Comparison of ENCODE assay signal across 15 cellular contexts in the genomic region with DNA sequence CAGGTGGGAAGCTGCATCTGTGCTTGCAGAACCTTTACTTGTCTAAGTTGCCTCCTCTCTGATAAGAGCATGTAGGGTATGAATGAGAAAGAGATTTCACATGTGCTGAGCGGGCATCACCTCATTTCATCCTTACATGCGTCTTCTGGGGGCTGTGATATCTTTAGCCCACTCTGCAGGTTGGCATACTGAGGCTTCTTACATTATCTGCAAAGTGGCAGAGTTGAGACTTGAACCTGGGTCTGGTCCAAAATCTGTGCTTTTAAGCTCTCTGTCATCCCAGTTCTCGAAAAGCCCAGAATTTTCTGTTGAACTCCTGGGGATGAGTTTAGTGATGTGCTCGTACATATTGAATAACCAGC. TPM values are rescaled to one million over a fixed set of nuclear protein-coding genes. Genes with fewer than 3 reads are reported as not detected.
DNase-seq lines count a peak whose midpoint lies in the region; ATAC-seq, FAIRE-seq and TF ChIP-seq lines count a peak whose summit lies in the region.
"Had no signal": no experiment of that assay in that cellular context is flagged by ENCODE, and none has a peak within 500 bp of the region (broad histone marks: within the 10 kb centered on the region; RNA-seq: fewer than 3 reads in every experiment).

No MANE protein-coding gene starts in this region.

- H3F3A ChIP-seq in MM.1S (ENCODE audit: insufficient read depth, low read length): no peaks in the 10 kb centered on the region

- no peak for TF ChIP-seq RAD21 in HepG2 (CRISPR knock-in tag; IDR thresholded peaks at IDR 0.05)

- H3K9me3 ChIP-seq in HepG2 (ENCODE audit: low read length) (no peaks in the 10 kb centered on the region), right lobe of liver (no peaks in the 10 kb centered on the region), MM.1S (replicated peaks; ENCODE audit: insufficient read depth, low read length) (no peaks in the 10 kb centered on the region)
- H3K9me3 ChIP-seq in naive thymus-derived CD4-positive, alpha-beta T cell (ENCODE audit: control insufficient read depth in 2 of 3, low read length in 3 of 3): no peaks in the 10 kb centered on the region
- H3K9me3 ChIP-seq: left lung had no signal

- 24% methylated on average over 4 of the region's 4 CpGs for WGBS in HepG2 (ENCODE audit: low lambda C conversion rate)
- 62% methylated on average over 2 of the region's 4 CpGs for WGBS in right lobe of liver (ENCODE audit: insufficient coverage, low coverage, low lambda C conversion rate, missing lambda C conversion rate)
- WGBS in urinary bladder: 83% methylated on average over 4 of the region's 4 CpGs

- peaks cover 42% of the 10 kb centered on the region for H3K79me2 ChIP-seq in HepG2 (ENCODE audit: insufficient read depth, low read length)
- no peaks in the 10 kb centered on the region for H3K79me2 ChIP-seq in MM.1S (ENCODE audit: low read length)

- TF ChIP-seq CTCF in HepG2 (CRISPR knock-in tag; IDR thresholded peaks at IDR 0.05) (no peak), right lobe of liver (IDR thresholded peaks at IDR 0.05) (no peak), MCF 10A (IDR thresholded peaks at IDR 0.05; ENCODE audit: unreplicated experiment) (no peak), MM.1S (IDR thresholded peaks at IDR 0.05; ENCODE audit: low read length) (no peak)

- in situ Hi-C loops in HepG2 (cut with HindIII; ENCODE audit: extremely low pct_ligation_motif_present, low pct_unique_long_range_greater_than_20kb): no loop called here

- no peaks in the 10 kb centered on the region for H3K27me3 Mint-ChIP-seq in MCF 10A (ENCODE audit: insufficient read depth, unreplicated experiment)
- peaks cover 0 to 1% (median 0%) of the 10 kb centered on the region in 5 donors for H3K27me3 Mint-ChIP-seq in naive thymus-derived CD4-positive, alpha-beta T cell
- H3K27me3 Mint-ChIP-seq: activated B cell treated with CpG ODN at 0.5 μM for 24 hours had no signal

- BruUV-seq in HepG2 (replicated peaks; lab: Mats Ljungman, UMichigan) (no TSS peak), MCF 10A (replicated peaks; lab: Mats Ljungman, UMichigan) (no TSS peak)

- H4K20me1 ChIP-seq in HepG2 (ENCODE audit: insufficient read depth, low read length) (peaks cover 24% of the 10 kb centered on the region), MM.1S (ENCODE audit: insufficient read depth, low read length) (no peaks in the 10 kb centered on the region)

- H3K4me1 ChIP-seq in HepG2 (ENCODE audit: insufficient read depth, low read length): peaks cover 79% of the 10 kb centered on the region
- peaks cover 0 to 12% (median 3%) of the 10 kb centered on the region in 4 donors for H3K4me1 ChIP-seq in right lobe of liver
- peaks cover 0 to 5% of the 10 kb centered on the region in 2 donors for H3K4me1 ChIP-seq in naive thymus-derived CD4-positive, alpha-beta T cell (ENCODE audit: control insufficient read depth in 2 of 2, insufficient read depth in 2 of 2, low read length in 2 of 2)
- peaks cover 2% of the 10 kb centered on the region for H3K4me1 ChIP-seq in urinary bladder (ENCODE audit: insufficient read depth)
- H3K4me1 ChIP-seq in MM.1S (ENCODE audit: low read length): peaks cover 6% of the 10 kb centered on the region; the same call in 1 of the 2 replicates

- intact Hi-C loops in HepG2 (cut with micrococcal nuclease; ENCODE audit: unreplicated experiment) (loop anchor here (2.0 kb wide), 3 partner anchors 37 to 189 kb away; no protein-coding TSS in a partner anchor), right lobe of liver (cut with DNase I) (no loop called here), MCF 10A (cut with micrococcal nuclease) (no loop called here)
- intact Hi-C loops in naive thymus-derived CD4-positive, alpha-beta T cell (cut with micrococcal nuclease): no loop called here

- TF ChIP-seq POLR2A in HepG2 (IDR thresholded peaks at IDR 0.05; ENCODE audit: insufficient read depth in 1 of 2, low read depth in 2 of 2, low read length in 2 of 2) (no peak), right lobe of liver (IDR thresholded peaks at IDR 0.05) (no peak)

- H3K4me3 Mint-ChIP-seq in MCF 10A (ENCODE audit: unreplicated experiment): no peak overlapping the region
- peak overlapping the region in 8 of 10 donors; percentile 18 to 80 (median 56) for H3K4me3 Mint-ChIP-seq in naive thymus-derived CD4-positive, alpha-beta T cell

- peak overlapping the region; percentile 32 for H2AFZ ChIP-seq in HepG2 (ENCODE audit: low read length)
- no peak overlapping the region for H2AFZ ChIP-seq in MM.1S (ENCODE audit: low read length)

- H3K27ac ChIP-seq in HepG2 (ENCODE audit: extremely low read length, insufficient read depth, low read length) (peak overlapping the region; percentile 81), right lobe of liver (peak overlapping the region in 1 of 3 donors; percentile 7), urinary bladder (ENCODE audit: low read depth) (peak overlapping the region; percentile 35), MM.1S (ENCODE audit: low read length) (no peak overlapping the region)
- no peak overlapping the region for H3K27ac ChIP-seq in naive thymus-derived CD4-positive, alpha-beta T cell (ENCODE audit: low read depth, low read length)

- H3K9me3 Mint-ChIP-seq in MCF 10A (ENCODE audit: unreplicated experiment): no peaks in the 10 kb centered on the region
- H3K9me3 Mint-ChIP-seq in naive thymus-derived CD4-positive, alpha-beta T cell: no peaks in the 10 kb centered on the region
- H3K9me3 Mint-ChIP-seq: activated B cell treated with CpG ODN at 0.5 μM for 24 hours had no signal

- peaks cover 5% of the 10 kb centered on the region for H3K36me3 Mint-ChIP-seq in MCF 10A (ENCODE audit: insufficient read depth, unreplicated experiment)
- H3K36me3 Mint-ChIP-seq in naive thymus-derived CD4-positive, alpha-beta T cell: no peaks in the 10 kb centered on the region

- no peak for ATAC-seq in HepG2
- no peak for ATAC-seq in right lobe of liver
- no peak for ATAC-seq in naive thymus-derived CD4-positive, alpha-beta T cell
- ATAC-seq in HG02938 (IDR thresholded peaks at IDR 0.05; ENCODE audit: unreplicated experiment): no peak
- ATAC-seq: SK-N-SH treated with all-trans-retinoic acid at 6 μM for 48 hours had no signal

- H3K9ac ChIP-seq in HepG2 (ENCODE audit: insufficient read depth, low read depth, low read length): peak overlapping the region; percentile 77
- H3K9ac ChIP-seq in MM.1S (ENCODE audit: low read length): no peak overlapping the region

- H3K36me3 ChIP-seq in HepG2 (replicated peaks in 1 of 2; ENCODE audit: control insufficient read depth in 1 of 2, insufficient read depth in 2 of 2, low read length in 2 of 2): peaks cover 2 to 12% of the 10 kb centered on the region in 2 experiments
- no peaks in the 10 kb centered on the region for H3K36me3 ChIP-seq in right lobe of liver
- H3K36me3 ChIP-seq in naive thymus-derived CD4-positive, alpha-beta T cell (ENCODE audit: control insufficient read depth in 2 of 3, insufficient read depth in 3 of 3, low read length in 3 of 3): no peaks in the 10 kb centered on the region
- H3K36me3 ChIP-seq in urinary bladder (ENCODE audit: insufficient read depth): no peaks in the 10 kb centered on the region
- no peaks in the 10 kb centered on the region for H3K36me3 ChIP-seq in MM.1S (replicated peaks; ENCODE audit: insufficient read depth, low read length)
- H3K36me3 ChIP-seq: left lung had no signal

- CTCF ChIA-PET in HepG2 (lab: Yijun Ruan, JAX; ENCODE audit: low intra/inter-chr PET ratio, low total read pairs) (no interaction called here), MCF 10A (lab: Yijun Ruan, JAX) (interaction anchor here (0.6 to 2.5 kb wide), 6 partner anchors 9 to 74 kb away, joined by 3 to 8 read pairs (median 5); no protein-coding TSS in a partner anchor)
- CTCF ChIA-PET in naive thymus-derived CD4-positive, alpha-beta T cell (lab: Charles Lee): no interaction called here

- H3K27me3 ChIP-seq in HepG2 (ENCODE audit: control insufficient read depth in 1 of 2, insufficient read depth in 2 of 2, low read length in 2 of 2) (peaks cover 0 to 5% of the 10 kb centered on the region in 2 experiments; a peak in 1 of 5 replicates), right lobe of liver (no peaks in the 10 kb centered on the region), MM.1S (replicated peaks; ENCODE audit: insufficient read depth, low read length) (no peaks in the 10 kb centered on the region)
- H3K27me3 ChIP-seq in naive thymus-derived CD4-positive, alpha-beta T cell (ENCODE audit: control insufficient read depth in 2 of 2, insufficient read depth in 2 of 2, low read length in 2 of 2): no peaks in the 10 kb centered on the region

- TF ChIP-seq EP300 in HepG2 (IDR thresholded peaks at IDR 0.05; ENCODE audit: low read depth in 2 of 2, low read length in 2 of 2) (0 out of 4 replicates have a peak, but pooled peaks of 1 of the 2 experiments have one; percentile 4), HepG2 (CRISPR knock-in tag; IDR thresholded peaks at IDR 0.05; ENCODE audit: borderline replicate concordance) (no peak)

- peak; percentile 12 for FAIRE-seq in HepG2 (lab: Jason Lieb, UNC)

- H3K4me2 ChIP-seq in HepG2 (ENCODE audit: low read depth, low read length): peak overlapping the region; percentile 92
- no peak overlapping the region for H3K4me2 ChIP-seq in MM.1S (ENCODE audit: low read depth, low read length)

- H3K27ac Mint-ChIP-seq in MCF 10A (ENCODE audit: low read depth, unreplicated experiment): peak overlapping the region; percentile 22
- H3K27ac Mint-ChIP-seq in naive thymus-derived CD4-positive, alpha-beta T cell: peak overlapping the region in 1 of 9 donors; percentile 28
- H3K27ac Mint-ChIP-seq: activated B cell treated with CpG ODN at 0.5 μM for 24 hours had no signal

- H3K9me2 ChIP-seq in MM.1S (replicated peaks; ENCODE audit: insufficient read depth, low read length): no peaks in the 10 kb centered on the region

- H3K4me1 Mint-ChIP-seq in MCF 10A (ENCODE audit: insufficient read depth, unreplicated experiment): peaks cover 18% of the 10 kb centered on the region
- H3K4me1 Mint-ChIP-seq in naive thymus-derived CD4-positive, alpha-beta T cell: peaks cover 0 to 26% (median 13%) of the 10 kb centered on the region in 7 donors

- H3K4me3 ChIP-seq in HepG2 (replicated peaks in 1 of 3; ENCODE audit: insufficient read depth in 1 of 3, low read depth in 2 of 3, low read length in 3 of 3) (peak overlapping the region; percentile 78 to 89 (median 80)), right lobe of liver (no peak overlapping the region), urinary bladder (ENCODE audit: low read depth, low read length) (no peak overlapping the region), MM.1S (ENCODE audit: low read length) (no peak overlapping the region)
- H3K4me3 ChIP-seq in naive thymus-derived CD4-positive, alpha-beta T cell (ENCODE audit: low read length): no peak overlapping the region
- H3K4me3 ChIP-seq: skin epidermis had no signal

- POLR2A ChIA-PET in HepG2 (lab: Yijun Ruan, JAX): interaction anchor here (0.7 to 4.0 kb wide), 25 partner anchors 7 to 799 kb away, joined by 3 to 59 read pairs (median 6); a partner anchor contains a TSS
- POLR2A ChIA-PET in MCF 10A (lab: Yijun Ruan, JAX): interaction anchor here (0.6 to 5.2 kb wide), 6 partner anchors 12 to 359 kb away, joined by 3 to 30 read pairs (median 14); a partner anchor contains a TSS
- POLR2A ChIA-PET in naive thymus-derived CD4-positive, alpha-beta T cell (lab: Charles Lee): no interaction called here

- DNase-seq in HepG2 (ENCODE audit: low spot score): no peak
- no peak for DNase-seq in right lobe of liver
- DNase-seq in MCF 10A (ENCODE audit: unreplicated experiment): no peak
- DNase-seq in naive thymus-derived CD4-positive, alpha-beta T cell: no peak
- no peak for DNase-seq in MM.1S
- DNase-seq in NCI-H2171 (lab: John Stamatoyannopoulos, UW): no peak
- DNase-seq: activated B cell treated with CpG ODN at 0.5 μM for 24 hours, NCI-H1092 treated with DMSO at 0.1 percent for 48 hours, NCI-H446 treated with DMSO at 0.1 percent for 48 hours, nucleus accumbens had no signal

RNA-seq across cellular contexts. Expression of a gene that starts 2.0 kb away (rescaled TPM):
- total RNA-seq in HepG2 (2016; rRNA removed; fragmentation: Illumina TruSeq; extraction: Trizol) (54.7 and 59.7 TPM in 2 replicates), right lobe of liver (10 to 100 TPM in 4 of 6 experiments, 1 to 10 TPM in 2; 3.1 to 17.3 (median 11.2) TPM), MCF 10A (2022) (28.1 and 29.5 TPM in 2 replicates), urinary bladder (26.9 TPM)
- total RNA-seq in HepG2 (2016; cell fraction: cytosol; rRNA removed; fragmentation: Illumina TruSeq; extraction: Trizol; ENCODE audit: low read depth): 18.4 and 21.0 TPM in 2 replicates
- 48.2 and 56.8 TPM in 2 replicates for total RNA-seq in HepG2 (2016; cell fraction: insoluble cytoplasmic fraction; rRNA removed; fragmentation: Illumina TruSeq; extraction: Trizol)
- 25.3 and 30.3 TPM in 2 replicates for total RNA-seq in HepG2 (2016; cell fraction: membrane; rRNA removed; fragmentation: Illumina TruSeq; extraction: Trizol)
- total RNA-seq in HepG2 (2016; cell fraction: nucleus; rRNA removed; fragmentation: Illumina TruSeq; extraction: Trizol): 60.1 and 65.6 TPM in 2 replicates
- polyA plus RNA-seq in HepG2 (2011; rRNA removed) (192 and 229 TPM in 2 replicates), urinary bladder (53.2 TPM)
- 97.4 and 112 TPM in 2 replicates for polyA plus RNA-seq in HepG2 (2011; cell fraction: cytosol; rRNA removed)
- polyA plus RNA-seq in HepG2 (2011; cell fraction: nucleus; rRNA removed): 448 and 459 TPM in 2 replicates
- 148 and 158 TPM in 2 replicates for polyA plus RNA-seq in HepG2 (2012)
- 3.4 and 4.0 TPM in 2 replicates for polyA plus RNA-seq in HepG2 (2016; cell fraction: cytosol; fragmentation: Illumina TruSeq; extraction: Trizol; ENCODE audit: low read depth)
- polyA plus RNA-seq in HepG2 (2016; cell fraction: insoluble cytoplasmic fraction; fragmentation: Illumina TruSeq; extraction: Trizol; ENCODE audit: low read depth): 43.5 and 52.9 TPM in 2 replicates
- 13.5 and 16.0 TPM in 2 replicates for polyA plus RNA-seq in HepG2 (2016; cell fraction: membrane; fragmentation: Illumina TruSeq; extraction: Trizol; ENCODE audit: low read depth)
- 92.1 and 101 TPM in 2 replicates for polyA plus RNA-seq in HepG2 (2016; cell fraction: nucleus; fragmentation: Illumina TruSeq; extraction: Trizol; ENCODE audit: insufficient read depth, low read depth)
- 0.87 and 280 TPM in 2 replicates for polyA minus RNA-seq in HepG2 (2011; rRNA and poly(A)+ RNA removed; ENCODE audit: low replicate concordance)
- 92.5 and 127 TPM in 2 replicates for polyA minus RNA-seq in HepG2 (2011; cell fraction: cytosol; rRNA and poly(A)+ RNA removed)
- 209 and 267 TPM in 2 replicates for polyA minus RNA-seq in HepG2 (2011; cell fraction: nucleus; rRNA and poly(A)+ RNA removed)
- total RNA-seq in naive thymus-derived CD4-positive, alpha-beta T cell: 10 to 100 TPM in 1 of 5 experiments, 1 to 10 TPM in 4; 2.8 to 26.6 (median 4.4) TPM
- polyA plus RNA-seq in naive thymus-derived CD4-positive, alpha-beta T cell: under 1 TPM; 0.63 to 0.82 TPM

RNA-seq across cellular contexts. Expression of a gene that starts 54.5 kb away (rescaled TPM):
- 16.5 and 18.6 TPM in 2 replicates for total RNA-seq in HepG2 (2016; rRNA removed; fragmentation: Illumina TruSeq; extraction: Trizol)
- 10.8 and 15.2 TPM in 2 replicates for total RNA-seq in HepG2 (2016; cell fraction: cytosol; rRNA removed; fragmentation: Illumina TruSeq; extraction: Trizol; ENCODE audit: low read depth)
- total RNA-seq in HepG2 (2016; cell fraction: insoluble cytoplasmic fraction; rRNA removed; fragmentation: Illumina TruSeq; extraction: Trizol): 15.1 and 16.2 TPM in 2 replicates
- total RNA-seq in HepG2 (2016; cell fraction: membrane; rRNA removed; fragmentation: Illumina TruSeq; extraction: Trizol): 25.3 and 29.5 TPM in 2 replicates
- 15.3 and 19.6 TPM in 2 replicates for total RNA-seq in HepG2 (2016; cell fraction: nucleus; rRNA removed; fragmentation: Illumina TruSeq; extraction: Trizol)
- 70.2 and 74.1 TPM in 2 replicates for polyA plus RNA-seq in HepG2 (2011; rRNA removed)
- polyA plus RNA-seq in HepG2 (2011; cell fraction: cytosol; rRNA removed): 93.3 and 98.4 TPM in 2 replicates
- polyA plus RNA-seq in HepG2 (2011; cell fraction: nucleus; rRNA removed): 35.2 and 44.3 TPM in 2 replicates
- polyA plus RNA-seq in HepG2 (2012): 45.7 and 46.8 TPM in 2 replicates
- polyA plus RNA-seq in HepG2 (2016; cell fraction: cytosol; fragmentation: Illumina TruSeq; extraction: Trizol; ENCODE audit: low read depth): 48.1 and 71.4 TPM in 2 replicates
- 55.8 and 57.5 TPM in 2 replicates for polyA plus RNA-seq in HepG2 (2016; cell fraction: insoluble cytoplasmic fraction; fragmentation: Illumina TruSeq; extraction: Trizol; ENCODE audit: low read depth)
- 67.6 and 91.3 TPM in 2 replicates for polyA plus RNA-seq in HepG2 (2016; cell fraction: membrane; fragmentation: Illumina TruSeq; extraction: Trizol; ENCODE audit: low read depth)
- polyA plus RNA-seq in HepG2 (2016; cell fraction: nucleus; fragmentation: Illumina TruSeq; extraction: Trizol; ENCODE audit: insufficient read depth, low read depth): 68.3 and 69.5 TPM in 2 replicates
- polyA minus RNA-seq in HepG2 (2011; rRNA and poly(A)+ RNA removed; ENCODE audit: low replicate concordance): 47.1 and 62.0 TPM in 2 replicates
- polyA minus RNA-seq in HepG2 (2011; cell fraction: cytosol; rRNA and poly(A)+ RNA removed): 11.5 and 14.7 TPM in 2 replicates
- polyA minus RNA-seq in HepG2 (2011; cell fraction: nucleus; rRNA and poly(A)+ RNA removed): 7.6 and 12.7 TPM in 2 replicates
- 10 to 100 TPM; 11.4 to 16.0 (median 12.8) TPM for total RNA-seq in right lobe of liver
- total RNA-seq in MCF 10A (2022): 46.0 and 56.5 TPM in 2 replicates
- 10 to 100 TPM in 3 of 5 experiments, 1 to 10 TPM in 2; 4.2 to 12.3 (median 11.5) TPM for total RNA-seq in naive thymus-derived CD4-positive, alpha-beta T cell
- polyA plus RNA-seq in naive thymus-derived CD4-positive, alpha-beta T cell: 10 to 100 TPM; 21.2 to 28.4 TPM
- total RNA-seq in urinary bladder: 14.9 TPM
- polyA plus RNA-seq in urinary bladder: 133 TPM

Comparison
In these comparisons a context has a peak if more than half of its experiments do, and no peak if none do; other contexts are left out.
1. H3K4me3 ChIP-seq: peak in HepG2 (3 of 3); none in right lobe of liver (0 of 3), naive thymus-derived CD4-positive, alpha-beta T cell (single experiment), urinary bladder (single experiment) and MM.1S (single experiment).
2. H3K27ac ChIP-seq: peak in HepG2 (single experiment) and urinary bladder (single experiment); none in naive thymus-derived CD4-positive, alpha-beta T cell (single experiment) and MM.1S (single experiment).